Comparison of ENCODE assay signal across 12 cellular contexts in genomic region chr3:10772230-10773161, GRCh38. TPM values are rescaled to one million over a fixed set of nuclear protein-coding genes. Genes with fewer than 3 reads are reported as not detected.
A peak's percentile ranks its signal among the peaks of the same experiment; 100 is the strongest.
DNase-seq lines count a peak whose midpoint lies in the region; ATAC-seq and TF ChIP-seq lines count a peak whose summit lies in the region.
"Had no signal": no experiment of that assay in that cellular context is flagged by ENCODE, and none has a peak within 500 bp of the region (broad histone marks: within the 10 kb centered on the region; RNA-seq: fewer than 3 reads in every experiment).

No MANE protein-coding gene starts in this region.

- H3K27me3 ChIP-seq in A673 (replicated peaks; ENCODE audit: insufficient read depth, low read depth, low read length, poor library complexity) = no peaks in the 10 kb centered on the region
- H3K27me3 ChIP-seq: Peyer's patch had no signal

- H3K27ac Mint-ChIP-seq in activated T-helper 2 cell treated with anti-CD3 and anti-CD28 coated beads, Interferon-gamma antibody, Interleukin-2, Interleukin-4, amounts not matched to agents 10 μg/mL and 5 μg/mL and 100 μg/mL, durations not matched to agents 14 hours and 24 hours and 36 hours = no peak overlapping the region

- H3K4me1 ChIP-seq in A673 (ENCODE audit: insufficient read depth, low read length, poor library complexity, severe bottlenecking) = no peaks in the 10 kb centered on the region
- H3K4me1 ChIP-seq: Peyer's patch, psoas muscle had no signal

- H3K4me1 Mint-ChIP-seq in activated T-helper 2 cell treated with anti-CD3 and anti-CD28 coated beads, Interferon-gamma antibody, Interleukin-2, Interleukin-4, amounts not matched to agents 10 μg/mL and 5 μg/mL and 100 μg/mL, durations not matched to agents 14 hours and 24 hours and 36 hours (ENCODE audit: low read depth) = no peaks in the 10 kb centered on the region

- peak; percentile 45; the same call in 1 of the 2 replicates for TF ChIP-seq CTCF in A673 (conservative IDR thresholded peaks at IDR 0.05; ENCODE audit: low read depth, low read length)
- TF ChIP-seq CTCF in GM12874 (IDR thresholded peaks at IDR 0.05; ENCODE audit: insufficient read depth, low read depth, low read length) = 0 out of 2 replicates have a peak, but pooled peaks have one; percentile 13
- TF ChIP-seq CTCF in fibroblast of villous mesenchyme (IDR thresholded peaks at IDR 0.05; ENCODE audit: insufficient read depth, low read depth, low read length) = peak; percentile 2

- no peaks in the 10 kb centered on the region for H3K9me3 ChIP-seq in A673 (ENCODE audit: low read depth, low read length, poor library complexity, severe bottlenecking)
- H3K9me3 ChIP-seq: psoas muscle had no signal

- H3K4me3 Mint-ChIP-seq in activated T-helper 2 cell treated with anti-CD3 and anti-CD28 coated beads, Interferon-gamma antibody, Interleukin-2, Interleukin-4, amounts not matched to agents 10 μg/mL and 5 μg/mL and 100 μg/mL, durations not matched to agents 14 hours and 24 hours and 36 hours (ENCODE audit: low read depth) = no peak overlapping the region

- no peak overlapping the region for H3K27ac ChIP-seq in A673 (ENCODE audit: low read depth, low read length, poor library complexity, severe bottlenecking)
- H3K27ac ChIP-seq: Peyer's patch, psoas muscle had no signal

- DNase-seq in A673 (ENCODE audit: low spot score) (no peak), SK-N-DZ (ENCODE audit: low spot score) (peak; percentile 27), fibroblast of villous mesenchyme (ENCODE audit: low read depth) (no peak), NCI-H128 (lab: John Stamatoyannopoulos, UW; ENCODE audit: unreplicated experiment) (no peak)
- DNase-seq in activated T-helper 2 cell treated with anti-CD3 and anti-CD28 coated beads, Interferon-gamma antibody, Interleukin-2, Interleukin-4, amounts not matched to agents 10 μg/mL and 5 μg/mL and 100 μg/mL, durations not matched to agents 14 hours and 24 hours and 36 hours (ENCODE audit: low spot score) = no peak
- DNase-seq: DMS79, Peyer's patch, psoas muscle had no signal

- CTCF ChIA-PET in A673 (lab: Charles Lee) = interaction anchor here (0.5 to 1.2 kb wide), 3 partner anchors 14 to 1206 kb away, joined by 3 to 6 read pairs (median 4); partner anchors contain the start of gene SLC6A11

- no peak for ATAC-seq in HG02623 (IDR thresholded peaks at IDR 0.05; ENCODE audit: unreplicated experiment)
- ATAC-seq in GM21360 (IDR thresholded peaks at IDR 0.05; ENCODE audit: unreplicated experiment) = no peak
- ATAC-seq: psoas muscle had no signal

- BruUV-seq in A673 (replicated peaks; lab: Mats Ljungman, UMichigan) = no TSS peak

- H3K9me3 Mint-ChIP-seq in activated T-helper 2 cell treated with anti-CD3 and anti-CD28 coated beads, Interferon-gamma antibody, Interleukin-2, Interleukin-4, amounts not matched to agents 10 μg/mL and 5 μg/mL and 100 μg/mL, durations not matched to agents 14 hours and 24 hours and 36 hours = no peaks in the 10 kb centered on the region

- H3K36me3 Mint-ChIP-seq in activated T-helper 2 cell treated with anti-CD3 and anti-CD28 coated beads, Interferon-gamma antibody, Interleukin-2, Interleukin-4, amounts not matched to agents 10 μg/mL and 5 μg/mL and 100 μg/mL, durations not matched to agents 14 hours and 24 hours and 36 hours (ENCODE audit: low read depth) = no peaks in the 10 kb centered on the region

- POLR2A ChIA-PET in A673 (lab: Charles Lee; ENCODE audit: low non-redundant PET) = no interaction called here

- H3K36me3 ChIP-seq in A673 (ENCODE audit: insufficient read depth, low read length, poor library complexity, severe bottlenecking) = no peaks in the 10 kb centered on the region
- H3K36me3 ChIP-seq: Peyer's patch had no signal

- no peak overlapping the region for H3K4me3 ChIP-seq in A673 (ENCODE audit: low read depth, low read length, poor library complexity, severe bottlenecking)
- no peak overlapping the region for H3K4me3 ChIP-seq in fibroblast of villous mesenchyme (ENCODE audit: low read depth, low read length)
- H3K4me3 ChIP-seq: Peyer's patch, psoas muscle had no signal

- no peaks in the 10 kb centered on the region for H3K27me3 Mint-ChIP-seq in activated T-helper 2 cell treated with anti-CD3 and anti-CD28 coated beads, Interferon-gamma antibody, Interleukin-2, Interleukin-4, amounts not matched to agents 10 μg/mL and 5 μg/mL and 100 μg/mL, durations not matched to agents 14 hours and 24 hours and 36 hours (ENCODE audit: low read depth)

- intact Hi-C loops in A673 (cut with micrococcal nuclease; ENCODE audit: unreplicated experiment) = no loop called here
- intact Hi-C loops in activated T-helper 2 cell treated with anti-CD3 and anti-CD28 coated beads, Interferon-gamma antibody, Interleukin-2, Interleukin-4, amounts not matched to agents 10 μg/mL and 5 μg/mL and 100 μg/mL, durations not matched to agents 14 hours and 24 hours and 36 hours (cut with micrococcal nuclease) = no loop called here

RNA-seq across cellular contexts. Expression of gene SLC6A11, which starts 43.5 kb away (rescaled TPM):
- total RNA-seq in A673 (2021) = not detected in 2 replicates
- not detected in 2 replicates for polyA plus RNA-seq in SK-N-DZ (2014; cell fraction: cytosol; rRNA removed)
- polyA plus RNA-seq in SK-N-DZ (2014; cell fraction: nucleus; rRNA removed) = not detected in 2 replicates
- total RNA-seq in fibroblast of villous mesenchyme = not detected in 2 replicates
- total RNA-seq in activated T-helper 2 cell treated with anti-CD3 and anti-CD28 coated beads, Interferon-gamma antibody, Interleukin-2, Interleukin-4, amounts not matched to agents 10 μg/mL and 5 μg/mL and 100 μg/mL, durations not matched to agents 14 hours and 24 hours and 36 hours = not detected in 2 replicates
- total RNA-seq: activated CD8-positive, alpha-beta memory T cell treated with anti-CD3 and anti-CD28 coated beads for 36 hours; Peyer's patch; psoas muscle had no signal
